Comparison of ENCODE assay signal across 16 cellular contexts in the genomic region with DNA sequence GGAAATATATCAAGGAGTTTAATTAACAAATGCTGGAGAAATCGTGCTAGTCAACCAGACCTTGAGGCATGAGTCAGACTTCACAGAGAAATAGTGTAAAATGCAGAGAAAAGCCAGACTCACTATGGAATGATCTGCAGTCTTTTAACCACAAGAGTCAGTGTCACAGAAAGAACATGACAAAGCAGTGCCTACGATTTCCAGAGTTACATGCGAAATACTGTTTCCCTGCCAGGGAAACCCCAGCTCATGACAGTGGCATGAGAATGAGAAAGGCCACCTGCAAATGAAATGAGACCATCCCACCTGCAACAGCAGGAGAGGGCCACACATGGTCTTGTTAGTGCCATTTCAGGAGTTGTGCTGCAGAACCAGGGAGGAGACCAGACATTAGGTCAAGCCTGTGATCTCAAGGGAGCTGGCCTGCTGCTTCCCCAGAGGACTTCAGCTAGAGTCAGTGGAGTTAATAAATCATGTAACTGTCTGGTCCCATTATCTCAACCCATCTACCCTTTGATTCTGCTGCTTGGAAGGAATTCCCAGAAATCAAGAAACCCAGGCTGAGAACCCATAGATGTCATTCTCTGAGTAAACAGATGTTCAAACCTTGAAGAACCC.
DNase-seq lines count a peak whose midpoint lies in the region; ATAC-seq and TF ChIP-seq lines count a peak whose summit lies in the region.
"Had no signal": no experiment of that assay in that cellular context is flagged by ENCODE, and none has a peak within 500 bp of the region (broad histone marks: within the 10 kb centered on the region; RNA-seq: fewer than 3 reads in every experiment).

No MANE protein-coding gene starts in this region.

- peak; percentile 11 for DNase-seq in stimulated activated CD4-positive, alpha-beta T cell treated with anti-CD3 and anti-CD28 coated beads, Interleukin-15, amount 100 ng/mL, for 24 hours
- DNase-seq in stimulated activated CD4-positive, alpha-beta T cell treated with anti-CD3 and anti-CD28 coated beads, Interleukin-12 subunit alpha, Interleukin-12 subunit beta, amount 100 ng/mL, for 4 hours, result no peak
- DNase-seq in mesenchymal stem cell (peak; percentile 87), A673 (ENCODE audit: low spot score) (no peak), HAP-1 (ENCODE audit: low spot score in 2 of 2) (no peak)
- DNase-seq: CD8-positive, alpha-beta T cell; DND-41; GF-D8; GOT3; NCI-H1417; NCI-H1930; NCI-H2171; NCI-H510A; NCI-H82 had no signal

- no peaks in the 10 kb centered on the region for H3K36me3 Mint-ChIP-seq in activated T-helper 17 cell treated with anti-CD3 and anti-CD28 coated beads, Interleukin-2, amount 50 U/mL, for 72 hours (ENCODE audit: low read depth)
- H3K36me3 Mint-ChIP-seq: CD8-positive, alpha-beta T cell had no signal

- H2BK120ac ChIP-seq in mesenchymal stem cell (ENCODE audit: low read depth, low read length), result no peak overlapping the region

- H3K4me1 ChIP-seq in mesenchymal stem cell (ENCODE audit: control insufficient read depth, insufficient read depth, low read depth, low read length), result no peaks in the 10 kb centered on the region
- H3K4me1 ChIP-seq in A673 (ENCODE audit: insufficient read depth, low read length, poor library complexity, severe bottlenecking), result no peaks in the 10 kb centered on the region
- no peaks in the 10 kb centered on the region for H3K4me1 ChIP-seq in HAP-1

- H3K79me1 ChIP-seq in mesenchymal stem cell (replicated peaks; ENCODE audit: low read length, poor library complexity, severe bottlenecking), result no peaks in the 10 kb centered on the region

- no peak overlapping the region for H3K4ac ChIP-seq in mesenchymal stem cell (ENCODE audit: low read depth in 1 of 2, low read length in 2 of 2)

- no peak for TF ChIP-seq CTCF in A673 (conservative IDR thresholded peaks at IDR 0.05; ENCODE audit: low read depth, low read length)

- H3K18ac ChIP-seq in mesenchymal stem cell (ENCODE audit: low read depth in 1 of 2, low read length in 2 of 2), result no peak overlapping the region

- CTCF ChIA-PET in A673 (lab: Charles Lee), result no interaction called here

- H3K36me3 ChIP-seq in mesenchymal stem cell (ENCODE audit: control insufficient read depth in 1 of 2, insufficient read depth in 2 of 2, low read depth in 1 of 2, low read length in 2 of 2) (no peaks in the 10 kb centered on the region), A673 (ENCODE audit: insufficient read depth, low read length, poor library complexity, severe bottlenecking) (no peaks in the 10 kb centered on the region), HAP-1 (replicated peaks) (no peaks in the 10 kb centered on the region)

- H4K91ac ChIP-seq in mesenchymal stem cell (ENCODE audit: low read length), result no peak overlapping the region

- no peak overlapping the region for H3K14ac ChIP-seq in mesenchymal stem cell (ENCODE audit: low read length in 2 of 2)

- no peak overlapping the region for H4K8ac ChIP-seq in mesenchymal stem cell (ENCODE audit: low read length)

- H3K9me3 ChIP-seq in mesenchymal stem cell (ENCODE audit: control insufficient read depth, low read length) (no peaks in the 10 kb centered on the region), A673 (ENCODE audit: low read depth, low read length, poor library complexity, severe bottlenecking) (no peaks in the 10 kb centered on the region), HAP-1 (no peaks in the 10 kb centered on the region)

- H3K27me3 Mint-ChIP-seq in activated T-helper 17 cell treated with anti-CD3 and anti-CD28 coated beads, Interleukin-2, amount 50 U/mL, for 72 hours, result peaks cover 20% of the 10 kb centered on the region

- POLR2A ChIA-PET in A673 (lab: Charles Lee; ENCODE audit: low non-redundant PET), result no interaction called here

- WGBS in mesenchymal stem cell, result 25% methylated on average over 3 of the region's 3 CpGs

- H3K4me1 Mint-ChIP-seq in activated T-helper 17 cell treated with anti-CD3 and anti-CD28 coated beads, Interleukin-2, amount 50 U/mL, for 72 hours, result no peaks in the 10 kb centered on the region

- H3K27ac ChIP-seq in mesenchymal stem cell (ENCODE audit: low read length, poor library complexity, severe bottlenecking) (no peak overlapping the region), A673 (ENCODE audit: low read depth, low read length, poor library complexity, severe bottlenecking) (no peak overlapping the region)

- in situ Hi-C loops in HAP-1 (cut with MboI; ENCODE audit: low sequenced_read_pairs), result no loop called here

- H3K4me2 ChIP-seq in mesenchymal stem cell (ENCODE audit: low read length, poor library complexity, severe bottlenecking), result no peak overlapping the region

- no TSS peak for BruUV-seq in A673 (replicated peaks; lab: Mats Ljungman, UMichigan)

- H3K27me3 ChIP-seq in mesenchymal stem cell (ENCODE audit: control insufficient read depth in 1 of 2, insufficient read depth in 1 of 2, low read length in 2 of 2) (no peaks in the 10 kb centered on the region), A673 (replicated peaks; ENCODE audit: insufficient read depth, low read depth, low read length, poor library complexity) (no peaks in the 10 kb centered on the region), HAP-1 (ENCODE audit: low read depth) (no peaks in the 10 kb centered on the region)

- H3K4me3 ChIP-seq in mesenchymal stem cell (ENCODE audit: insufficient read depth in 1 of 2, low read depth in 1 of 2, low read length in 2 of 2) (no peak overlapping the region), A673 (ENCODE audit: low read depth, low read length, poor library complexity, severe bottlenecking) (no peak overlapping the region), HAP-1 (no peak overlapping the region)

- ATAC-seq in activated T-helper 17 cell treated with anti-CD3 and anti-CD28 coated beads, Interleukin-2, amount 50 U/mL, for 72 hours (replicated peaks), result peak; percentile 62
- ATAC-seq in HG03378 (IDR thresholded peaks at IDR 0.05; ENCODE audit: unreplicated experiment), result no peak
- ATAC-seq: CD8-positive, alpha-beta T cell had no signal

- no peak overlapping the region for H3K9ac ChIP-seq in mesenchymal stem cell (ENCODE audit: low read length)

- no peak overlapping the region for H3K4me3 Mint-ChIP-seq in activated T-helper 17 cell treated with anti-CD3 and anti-CD28 coated beads, Interleukin-2, amount 50 U/mL, for 72 hours
- H3K4me3 Mint-ChIP-seq: CD8-positive, alpha-beta T cell had no signal

- H3K23ac ChIP-seq in mesenchymal stem cell (ENCODE audit: low read length in 2 of 2), result no peak overlapping the region

- no peaks in the 10 kb centered on the region for H3K9me3 Mint-ChIP-seq in activated T-helper 17 cell treated with anti-CD3 and anti-CD28 coated beads, Interleukin-2, amount 50 U/mL, for 72 hours
- H3K9me3 Mint-ChIP-seq: CD8-positive, alpha-beta T cell had no signal

- H3K27ac Mint-ChIP-seq in activated T-helper 17 cell treated with anti-CD3 and anti-CD28 coated beads, Interleukin-2, amount 50 U/mL, for 72 hours, result no peak overlapping the region
- H3K27ac Mint-ChIP-seq: CD8-positive, alpha-beta T cell had no signal

- intact Hi-C loops in A673 (cut with micrococcal nuclease; ENCODE audit: unreplicated experiment), result no loop called here

- H2BK5ac ChIP-seq in mesenchymal stem cell (ENCODE audit: low read depth, low read length, poor library complexity, severe bottlenecking), result no peak overlapping the region

- H2AK5ac ChIP-seq in mesenchymal stem cell (ENCODE audit: low read length, severe bottlenecking), result no peak overlapping the region

- no peak overlapping the region for H2AFZ ChIP-seq in mesenchymal stem cell (ENCODE audit: low read depth, low read length)

- no peak overlapping the region for H2BK12ac ChIP-seq in mesenchymal stem cell (ENCODE audit: low read length in 2 of 2)

- no peak overlapping the region for H2BK15ac ChIP-seq in mesenchymal stem cell (ENCODE audit: low read depth, poor library complexity, severe bottlenecking)

Comparison
In these comparisons a context has a peak if more than half of its experiments do, and no peak if none do; other contexts are left out.
1. DNase-seq: peak in stimulated activated CD4-positive, alpha-beta T cell treated with anti-CD3 and anti-CD28 coated beads, Interleukin-15, amount 100 ng/mL, for 24 hours (single experiment) and mesenchymal stem cell (single experiment); none in stimulated activated CD4-positive, alpha-beta T cell treated with anti-CD3 and anti-CD28 coated beads, Interleukin-12 subunit alpha, Interleukin-12 subunit beta, amount 100 ng/mL, for 4 hours (single experiment), A673 (single experiment) and HAP-1 (0 of 2).